Comparison of ENCODE assay signal across 25 cellular contexts in the genomic region with DNA sequence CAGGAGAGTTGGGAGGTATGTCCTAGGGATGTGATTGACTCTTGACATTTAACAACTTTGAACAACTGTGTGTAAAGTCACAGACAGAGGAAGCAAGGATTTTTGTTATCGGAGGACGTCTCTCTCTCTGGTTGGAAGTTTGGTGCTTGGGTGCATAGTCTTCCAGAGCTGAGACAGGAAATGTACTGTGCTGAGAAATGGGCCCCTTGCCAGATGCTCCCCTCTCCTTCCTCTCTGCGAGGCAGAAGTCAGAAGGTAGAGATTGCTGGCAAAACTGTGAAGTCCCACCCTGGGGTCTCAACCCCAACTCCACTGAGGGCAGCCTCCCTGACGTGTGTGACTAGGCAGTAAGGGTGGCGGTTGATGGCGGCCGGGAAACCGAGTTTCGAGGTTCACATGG. TPM values are rescaled to one million over a fixed set of nuclear protein-coding genes. Genes with fewer than 3 reads are reported as not detected.
A peak's percentile ranks its signal among the peaks of the same experiment; 100 is the strongest.
DNase-seq lines count a peak whose midpoint lies in the region; ATAC-seq, FAIRE-seq and TF ChIP-seq lines count a peak whose summit lies in the region.
"Had no signal": no experiment of that assay in that cellular context is flagged by ENCODE, and none has a peak within 500 bp of the region (broad histone marks: within the 10 kb centered on the region; RNA-seq: fewer than 3 reads in every experiment).

No MANE protein-coding gene starts in this region.

- H3K27ac ChIP-seq in CD8-positive, alpha-beta memory T cell (ENCODE audit: low read depth, low read length), result no peak overlapping the region
- no peak overlapping the region for H3K27ac ChIP-seq in K562 (ENCODE audit: extremely low read depth, low read depth, low read length)
- no peak overlapping the region for H3K27ac ChIP-seq in endodermal cell (ENCODE audit: low read depth, low read length)
- H3K27ac ChIP-seq: BLaER1 had no signal

- TF ChIP-seq EP300 in K562 (IDR thresholded peaks at IDR 0.05; ENCODE audit: low read length), result no peak

- no peak for TF ChIP-seq CTCF in K562 (IDR thresholded peaks at IDR 0.05 in 2 of 3, conservative IDR thresholded peaks at IDR 0.05 in 1 of 3; ENCODE audit: insufficient read depth in 2 of 3, low read depth in 1 of 3, low read length in 3 of 3)
- TF ChIP-seq CTCF in endodermal cell (conservative IDR thresholded peaks at IDR 0.05), result no peak
- no peak for TF ChIP-seq CTCF in GM10266 (IDR thresholded peaks at IDR 0.05; ENCODE audit: control insufficient read depth, insufficient read depth, low read depth, missing control alignments)

- peaks cover 9 to 41% (median 13%) of the 10 kb centered on the region in 3 donors for H3K36me3 Mint-ChIP-seq in CD8-positive, alpha-beta memory T cell
- H3K36me3 Mint-ChIP-seq in T-helper 17 cell (ENCODE audit: low read depth) (peaks cover 7% of the 10 kb centered on the region), endodermal cell (ENCODE audit: low read depth) (peaks cover 32% of the 10 kb centered on the region)
- H3K36me3 Mint-ChIP-seq in activated T-helper 17 cell treated with anti-CD3 and anti-CD28 coated beads, Interleukin-2, amount 50 U/mL, for 72 hours (ENCODE audit: low read depth), result peaks cover 65% of the 10 kb centered on the region

- WGBS in K562 (ENCODE audit: insufficient coverage, low coverage, missing lambda C conversion rate), result 12% methylated on average over 9 of the region's 9 CpGs
- WGBS in endodermal cell (ENCODE audit: insufficient coverage in 1 of 2, insufficient read length in 1 of 2), 2 experiments, result 92 to 96% methylated on average over 6 to 9 of the region's 9 CpGs

- TF ChIP-seq POLR2A in K562 (conservative IDR thresholded peaks at IDR 0.05) (no peak), GM12891 (IDR thresholded peaks at IDR 0.05; ENCODE audit: low read depth, low read length) (no peak)

- ATAC-seq in T-helper 17 cell, result no peak
- no peak for ATAC-seq in K562
- no peak for ATAC-seq in HG03097 (IDR thresholded peaks at IDR 0.05; ENCODE audit: low FRiP score, unreplicated experiment)
- ATAC-seq in activated T-helper 17 cell treated with anti-CD3 and anti-CD28 coated beads, Interleukin-2, amount 50 U/mL, for 72 hours (replicated peaks), result no peak
- ATAC-seq: GM12878 had no signal

- no peak for DNase-seq in CD8-positive, alpha-beta memory T cell
- DNase-seq in T-helper 17 cell (no peak), K562 (ENCODE audit: extremely low read depth in 1 of 4, low spot score in 3 of 4) (no peak), endodermal cell (no peak), GM12891 (ENCODE audit: insufficient read length, low spot score) (no peak), GM10266 (ENCODE audit: extremely low spot score) (no peak)
- DNase-seq: 8988T; ACHN; BE2C; C1 segment of cervical spinal cord; Caco-2; Calu3; CD4-positive, alpha-beta memory T cell; CD4-positive, CD25-positive, alpha-beta regulatory T cell; DMS79 treated with DMSO at 0.1 percent for 48 hours; GF-D8 had no signal

- no peak overlapping the region for H3K4me3 Mint-ChIP-seq in CD8-positive, alpha-beta memory T cell
- H3K4me3 Mint-ChIP-seq in T-helper 17 cell, result no peak overlapping the region
- H3K4me3 Mint-ChIP-seq in endodermal cell, result no peak overlapping the region
- no peak overlapping the region for H3K4me3 Mint-ChIP-seq in activated T-helper 17 cell treated with anti-CD3 and anti-CD28 coated beads, Interleukin-2, amount 50 U/mL, for 72 hours
- H3K4me3 Mint-ChIP-seq: CD14-positive monocyte; CD4-positive, alpha-beta memory T cell; CD4-positive, CD25-positive, alpha-beta regulatory T cell had no signal

- H3K4me2 ChIP-seq in K562 (ENCODE audit: insufficient read depth, low read length), result no peak overlapping the region; the same call in 1 of the 2 replicates
- H3K4me2 ChIP-seq: BLaER1 had no signal

- H3K27me3 ChIP-seq in CD8-positive, alpha-beta memory T cell (ENCODE audit: insufficient read depth, low read length, poor library complexity, severe bottlenecking), result no peaks in the 10 kb centered on the region
- peaks cover 15 to 24% of the 10 kb centered on the region in 2 experiments for H3K27me3 ChIP-seq in K562 (ENCODE audit: control insufficient read depth in 2 of 2, insufficient read depth in 2 of 2, low read length in 2 of 2)
- H3K27me3 ChIP-seq in endodermal cell (ENCODE audit: control insufficient read depth, insufficient read depth, low read length, poor library complexity, severe bottlenecking), result no peaks in the 10 kb centered on the region
- H3K27me3 ChIP-seq: BE2C, BLaER1 had no signal

- H3K4me1 Mint-ChIP-seq in CD8-positive, alpha-beta memory T cell, result no peaks in the 10 kb centered on the region
- H3K4me1 Mint-ChIP-seq in T-helper 17 cell, result peaks cover 13% of the 10 kb centered on the region
- H3K4me1 Mint-ChIP-seq in endodermal cell, result peaks cover 9% of the 10 kb centered on the region
- peaks cover 10% of the 10 kb centered on the region for H3K4me1 Mint-ChIP-seq in activated T-helper 17 cell treated with anti-CD3 and anti-CD28 coated beads, Interleukin-2, amount 50 U/mL, for 72 hours

- no TSS peak for BruUV-seq in K562 (replicated peaks; lab: Mats Ljungman, UMichigan)

- peak overlapping the region in 5 of 8 donors; percentile 13 to 71 (median 25) for H3K27ac Mint-ChIP-seq in CD8-positive, alpha-beta memory T cell
- H3K27ac Mint-ChIP-seq in T-helper 17 cell (peak overlapping the region; percentile 19), endodermal cell (peak overlapping the region; percentile 44)
- no peak overlapping the region for H3K27ac Mint-ChIP-seq in activated T-helper 17 cell treated with anti-CD3 and anti-CD28 coated beads, Interleukin-2, amount 50 U/mL, for 72 hours

- CTCF ChIA-PET in CD8-positive, alpha-beta memory T cell (lab: Charles Lee), result no interaction called here
- CTCF ChIA-PET in K562 (lab: Yijun Ruan, JAX; ENCODE audit: low intra/inter-chr PET ratio), result no interaction called here

- no peak for FAIRE-seq in K562 (lab: Jason Lieb, UNC)
- FAIRE-seq in GM12891 (lab: Jason Lieb, UNC), result no peak
- FAIRE-seq: A204.1, D721Med, G401.6, GM12878, GM19239 had no signal

- no peak for TF ChIP-seq RAD21 in K562 (CRISPR knock-in tag; conservative IDR thresholded peaks at IDR 0.05 in 1 of 2, IDR thresholded peaks at IDR 0.05 in 1 of 2)

- H3K9me1 ChIP-seq in K562 (ENCODE audit: control insufficient read depth, insufficient read depth, low read length), result no peaks in the 10 kb centered on the region

- POLR2A ChIA-PET in CD8-positive, alpha-beta memory T cell (lab: Charles Lee), result no interaction called here
- POLR2A ChIA-PET in K562 (lab: Yijun Ruan, JAX), result no interaction called here

- intact Hi-C loops in K562 (cut with micrococcal nuclease), result no loop called here

- H2AFZ ChIP-seq in K562 (ENCODE audit: low read depth, low read length), result peak overlapping the region; percentile 43; the same call in 1 of the 2 replicates

- no peak overlapping the region for H3K4me3 ChIP-seq in CD8-positive, alpha-beta memory T cell (ENCODE audit: low read length)
- H3K4me3 ChIP-seq in K562, result no peak overlapping the region
- H3K4me3 ChIP-seq in endodermal cell (ENCODE audit: low read length), result no peak overlapping the region
- H3K4me3 ChIP-seq: BLaER1, GM12878 had no signal

- no peaks in the 10 kb centered on the region for H3K9me3 ChIP-seq in CD8-positive, alpha-beta memory T cell (ENCODE audit: low read length)
- no peaks in the 10 kb centered on the region for H3K9me3 ChIP-seq in T-helper 17 cell (ENCODE audit: control insufficient read depth, low read length, poor library complexity, severe bottlenecking)
- no peaks in the 10 kb centered on the region for H3K9me3 ChIP-seq in K562 (replicated peaks; ENCODE audit: control insufficient read depth, insufficient read depth, low read depth, low read length)
- H3K9me3 ChIP-seq in endodermal cell (ENCODE audit: control insufficient read depth, low read length), result no peaks in the 10 kb centered on the region
- H3K9me3 ChIP-seq: BE2C, BLaER1, Caco-2 had no signal

- H3K79me2 ChIP-seq in K562 (ENCODE audit: control insufficient read depth, insufficient read depth, low read length), result no peaks in the 10 kb centered on the region

- in situ Hi-C loops in K562 (cut with MboI), result no loop called here

- H3K36me3 ChIP-seq in CD8-positive, alpha-beta memory T cell (ENCODE audit: insufficient read depth, low read length), result no peaks in the 10 kb centered on the region
- H3K36me3 ChIP-seq in K562 (ENCODE audit: control insufficient read depth, insufficient read depth, low read length) (no peaks in the 10 kb centered on the region), endodermal cell (ENCODE audit: control insufficient read depth, insufficient read depth, low read length) (peaks cover 58% of the 10 kb centered on the region)

- 0 out of 2 replicates have a peak, but pooled peaks cover 4% of the 10 kb centered on the region for H4K20me1 ChIP-seq in K562 (replicated peaks; ENCODE audit: control insufficient read depth, insufficient read depth, low read length)

- peaks cover 1 to 4% of the 10 kb centered on the region in 2 donors for H3K27me3 Mint-ChIP-seq in CD8-positive, alpha-beta memory T cell
- H3K27me3 Mint-ChIP-seq in T-helper 17 cell, result no peaks in the 10 kb centered on the region
- H3K27me3 Mint-ChIP-seq in endodermal cell (ENCODE audit: insufficient read depth), result no peaks in the 10 kb centered on the region
- H3K27me3 Mint-ChIP-seq in activated T-helper 17 cell treated with anti-CD3 and anti-CD28 coated beads, Interleukin-2, amount 50 U/mL, for 72 hours, result no peaks in the 10 kb centered on the region
- H3K27me3 Mint-ChIP-seq: CD4-positive, alpha-beta memory T cell; CD4-positive, CD25-positive, alpha-beta regulatory T cell had no signal

- H3K4me1 ChIP-seq in CD8-positive, alpha-beta memory T cell (ENCODE audit: insufficient read depth, low read length), result no peaks in the 10 kb centered on the region
- no peaks in the 10 kb centered on the region; a peak in 1 of 5 replicates for H3K4me1 ChIP-seq in K562 (replicated peaks in 1 of 2; ENCODE audit: control insufficient read depth in 2 of 2, insufficient read depth in 2 of 2, low read length in 2 of 2)
- H3K4me1 ChIP-seq in endodermal cell (ENCODE audit: control insufficient read depth, insufficient read depth, low read length), result no peaks in the 10 kb centered on the region
- H3K4me1 ChIP-seq: BE2C, BLaER1, Caco-2 had no signal

- H3K9ac ChIP-seq in K562 (ENCODE audit: insufficient read depth in 1 of 2, low read depth in 2 of 2, low read length in 2 of 2) (no peak overlapping the region), endodermal cell (ENCODE audit: extremely low read depth, low read length, poor library complexity, severe bottlenecking) (no peak overlapping the region)
- H3K9ac ChIP-seq: BLaER1 had no signal

- no peaks in the 10 kb centered on the region for H3K9me3 Mint-ChIP-seq in CD8-positive, alpha-beta memory T cell
- H3K9me3 Mint-ChIP-seq in endodermal cell, result no peaks in the 10 kb centered on the region
- no peaks in the 10 kb centered on the region for H3K9me3 Mint-ChIP-seq in activated T-helper 17 cell treated with anti-CD3 and anti-CD28 coated beads, Interleukin-2, amount 50 U/mL, for 72 hours

RNA-seq across cellular contexts. Expression of gene SETD7, which starts 49.2 kb away (rescaled TPM):
- total RNA-seq in CD8-positive, alpha-beta memory T cell, result 10 to 100 TPM; 15.2 to 17.0 TPM
- 2.0 TPM for polyA plus RNA-seq in CD8-positive, alpha-beta memory T cell
- total RNA-seq in T-helper 17 cell (10 to 100 TPM; 29.7 to 37.9 TPM), K562 (2014; rRNA removed) (1.8 and 2.0 TPM in 2 replicates), K562 (2014; rRNA removed; fragmentation: Illumina TruSeq; extraction: Trizol) (2.0 and 2.3 TPM in 2 replicates), K562 (2015; rRNA removed; fragmentation: Illumina TruSeq; extraction: Trizol) (1.7 and 1.8 TPM in 2 replicates), K562 (2021) (1.7 and 2.4 TPM in 2 replicates), endodermal cell (10 to 100 TPM; 13.8 to 19.4 TPM)
- total RNA-seq in K562 (2011; cell fraction: chromatin; rRNA removed; ENCODE audit: low replicate concordance), result 0.28 and 0.81 TPM in 2 replicates
- total RNA-seq in K562 (2011; cell fraction: nucleolus; rRNA removed), result 0.17 and 0.26 TPM in 2 replicates
- 0.73 and 1.1 TPM in 2 replicates for total RNA-seq in K562 (2011; cell fraction: nucleoplasm; rRNA removed)
- polyA plus RNA-seq in K562 (2011; rRNA removed) (0.38 and 0.60 TPM in 2 replicates), K562 (2014; fragmentation: Illumina TruSeq; extraction: Trizol) (1.9 and 2.1 TPM in 2 replicates), K562 (2014; fragmentation: Nextera tagmentation; extraction: Ambion mirVana) (under 1 TPM; 0.37 to 0.60 TPM), K562 (2014; rRNA removed) (0.98 and 1.6 TPM in 2 replicates)
- 0.13 and 0.72 TPM in 2 replicates for polyA plus RNA-seq in K562 (2011; cell fraction: cytosol; rRNA removed)
- polyA plus RNA-seq in K562 (2011; cell fraction: nucleus; rRNA removed), result 0.48 and 0.59 TPM in 2 replicates
- 1.2 and 2.5 TPM in 2 replicates for polyA plus RNA-seq in K562 (2012)
- polyA minus RNA-seq in K562 (2011; rRNA and poly(A)+ RNA removed), result 0.60 and 1.2 TPM in 2 replicates
- polyA minus RNA-seq in K562 (2011; cell fraction: cytosol; rRNA and poly(A)+ RNA removed), result 0.19 and 0.73 TPM in 2 replicates
- 0.40 and 1.00 TPM in 2 replicates for polyA minus RNA-seq in K562 (2011; cell fraction: nucleus; rRNA and poly(A)+ RNA removed)
- 12.7 TPM for polyA plus RNA-seq in endodermal cell (2013, experiment 1 of 2)
- polyA plus RNA-seq in endodermal cell (2013, experiment 2 of 2), result 13.2 TPM
- polyA plus RNA-seq in GM12891 (2012; ENCODE audit: low read depth, missing spikeins), result 1.0 TPM
- 10 to 100 TPM; 18.0 to 22.7 TPM for total RNA-seq in activated T-helper 17 cell treated with anti-CD3 and anti-CD28 coated beads, Interleukin-2, amount 50 U/mL, for 72 hours

RNA-seq across cellular contexts. Expression of gene RAB33B, which starts 52.9 kb away (rescaled TPM):
- 1 to 10 TPM; 5.6 to 6.2 TPM for total RNA-seq in CD8-positive, alpha-beta memory T cell
- polyA plus RNA-seq in CD8-positive, alpha-beta memory T cell, result 8.4 TPM
- total RNA-seq in T-helper 17 cell (10 to 100 TPM; 19.9 to 20.1 TPM), K562 (2014; rRNA removed) (2.3 and 3.0 TPM in 2 replicates), K562 (2014; rRNA removed; fragmentation: Illumina TruSeq; extraction: Trizol) (3.7 and 3.9 TPM in 2 replicates), K562 (2015; rRNA removed; fragmentation: Illumina TruSeq; extraction: Trizol) (2.6 and 3.5 TPM in 2 replicates), K562 (2021) (2.6 and 2.7 TPM in 2 replicates), endodermal cell (10 to 100 TPM in 1 of 2 donors, 1 to 10 TPM in 1; 8.7 to 11.4 TPM)
- total RNA-seq in K562 (2011; cell fraction: chromatin; rRNA removed; ENCODE audit: low replicate concordance), result 4.0 and 4.8 TPM in 2 replicates
- 3.7 TPM in 2 replicates for total RNA-seq in K562 (2011; cell fraction: nucleolus; rRNA removed)
- 3.2 and 7.4 TPM in 2 replicates for total RNA-seq in K562 (2011; cell fraction: nucleoplasm; rRNA removed)
- polyA plus RNA-seq in K562 (2011; rRNA removed) (3.7 and 4.0 TPM in 2 replicates), K562 (2014; fragmentation: Illumina TruSeq; extraction: Trizol) (2.6 and 3.5 TPM in 2 replicates), K562 (2014; fragmentation: Nextera tagmentation; extraction: Ambion mirVana) (1 to 10 TPM; 1.8 to 3.3 TPM), K562 (2014; rRNA removed) (1.7 and 2.6 TPM in 2 replicates)
- 1.1 and 3.1 TPM in 2 replicates for polyA plus RNA-seq in K562 (2011; cell fraction: cytosol; rRNA removed)
- 1.8 and 2.5 TPM in 2 replicates for polyA plus RNA-seq in K562 (2011; cell fraction: nucleus; rRNA removed)
- polyA plus RNA-seq in K562 (2012), result 1.8 and 2.9 TPM in 2 replicates
- polyA minus RNA-seq in K562 (2011; rRNA and poly(A)+ RNA removed), result 5.1 and 6.8 TPM in 2 replicates
- 2.4 and 3.0 TPM in 2 replicates for polyA minus RNA-seq in K562 (2011; cell fraction: cytosol; rRNA and poly(A)+ RNA removed)
- 1.1 and 2.9 TPM in 2 replicates for polyA minus RNA-seq in K562 (2011; cell fraction: nucleus; rRNA and poly(A)+ RNA removed)
- polyA plus RNA-seq in endodermal cell (2013, experiment 1 of 2), result 6.3 TPM
- polyA plus RNA-seq in endodermal cell (2013, experiment 2 of 2), result 6.0 TPM
- polyA plus RNA-seq in GM12891 (2012; ENCODE audit: low read depth, missing spikeins), result 2.8 TPM
- total RNA-seq in activated T-helper 17 cell treated with anti-CD3 and anti-CD28 coated beads, Interleukin-2, amount 50 U/mL, for 72 hours, result 1 to 10 TPM; 8.5 to 9.6 TPM

Comparison
In these comparisons a context has a peak if more than half of its experiments do, and no peak if none do; other contexts are left out.
1. RNA of gene SETD7, which starts 49.2 kb away (total RNA-seq): 29.7 to 37.9 TPM in T-helper 17 cell, 18.0 to 22.7 TPM in activated T-helper 17 cell treated with anti-CD3 and anti-CD28 coated beads, Interleukin-2, amount 50 U/mL, for 72 hours, 13.8 to 19.4 TPM in endodermal cell and 15.2 to 17.0 TPM in CD8-positive, alpha-beta memory T cell; 0.17 to 2.4 TPM in K562; every median in the first group is over 4 times any median in the second.